In genomic region chr3:29065211-29065785, GRCh38 we compare ENCODE assay signal across 8 cellular contexts.
A peak's percentile ranks its signal among the peaks of the same experiment; 100 is the strongest.
DNase-seq lines count a peak whose midpoint lies in the region; ATAC-seq and TF ChIP-seq lines count a peak whose summit lies in the region.

No MANE protein-coding gene starts in this region.

- CTCF ChIA-PET in AG04450 (lab: Charles Lee), result interaction anchor here (0.6 to 1.1 kb wide), 2 partner anchors 216 to 659 kb away, joined by 3 read pairs; partner anchors contain the start of gene RBMS3

- ATAC-seq in activated naive CD4-positive, alpha-beta T cell treated with anti-CD3 and anti-CD28 coated beads, Interleukin-2, amount 50 U/mL, for 72 hours, result no peak
- ATAC-seq in stimulated activated effector memory CD8-positive, alpha-beta T cell treated with anti-CD3 and anti-CD28 coated beads, Interleukin-12 subunit alpha, Interleukin-12 subunit beta, amount 100 ng/mL, for 72 hours, result no peak

- H3K4me2 ChIP-seq in smooth muscle cell, result peak overlapping the region; percentile 64

- H3K4me1 ChIP-seq in ascending aorta (peaks cover 0 to 10% of the 10 kb centered on the region in 2 donors), smooth muscle cell (ENCODE audit: low read depth) (peaks cover 24% of the 10 kb centered on the region)

- no peak for TF ChIP-seq CTCF in AG04450 (IDR thresholded peaks at IDR 0.05; ENCODE audit: low read depth, low read length)
- no peak for TF ChIP-seq CTCF in ascending aorta (IDR thresholded peaks at IDR 0.05)
- no peak for TF ChIP-seq CTCF in smooth muscle cell (IDR thresholded peaks at IDR 0.05; ENCODE audit: borderline replicate concordance, insufficient read depth, poor library complexity, severe bottlenecking)

- no peaks in the 10 kb centered on the region for H3K27me3 ChIP-seq in AG04450 (ENCODE audit: control insufficient read depth, insufficient read depth, low read length)
- no peaks in the 10 kb centered on the region for H3K27me3 ChIP-seq in ascending aorta
- H3K27me3 ChIP-seq in smooth muscle cell (ENCODE audit: low read depth), result no peaks in the 10 kb centered on the region

- no peaks in the 10 kb centered on the region for H4K20me1 ChIP-seq in smooth muscle cell (ENCODE audit: low read depth)

- intact Hi-C loops in ascending aorta (cut with DNase I), result loop anchor here (2.0 to 10.0 kb wide), 3 partner anchors 148 to 690 kb away; partner anchors contain the start of gene RBMS3

- H3K9ac ChIP-seq in smooth muscle cell (ENCODE audit: low read depth), result peak overlapping the region; percentile 60

- H3K27ac Mint-ChIP-seq in activated naive CD4-positive, alpha-beta T cell treated with anti-CD3 and anti-CD28 coated beads, Interleukin-2, amount 50 U/mL, for 72 hours, result no peak overlapping the region
- no peak overlapping the region for H3K27ac Mint-ChIP-seq in stimulated activated effector memory CD8-positive, alpha-beta T cell treated with anti-CD3 and anti-CD28 coated beads, Interleukin-12 subunit alpha, Interleukin-12 subunit beta, amount 100 ng/mL, for 72 hours

- H3K4me3 ChIP-seq in AG04450 (ENCODE audit: low read depth, low read length), result no peak overlapping the region
- H3K4me3 ChIP-seq in ascending aorta, result no peak overlapping the region
- H3K4me3 ChIP-seq in smooth muscle cell, result no peak overlapping the region

- no peak overlapping the region for H3K27ac ChIP-seq in AG04450 (ENCODE audit: low read depth, low read length)
- H3K27ac ChIP-seq in ascending aorta, result peak overlapping the region; percentile 55 to 66
- H3K27ac ChIP-seq in smooth muscle cell (ENCODE audit: low read depth), result peak overlapping the region; percentile 90

- no peaks in the 10 kb centered on the region for H3K4me1 Mint-ChIP-seq in stimulated activated effector memory CD8-positive, alpha-beta T cell treated with anti-CD3 and anti-CD28 coated beads, Interleukin-12 subunit alpha, Interleukin-12 subunit beta, amount 100 ng/mL, for 72 hours

- peaks cover 3 to 6% of the 10 kb centered on the region in 2 donors for H3K9me3 Mint-ChIP-seq in activated naive CD4-positive, alpha-beta T cell treated with anti-CD3 and anti-CD28 coated beads, Interleukin-2, amount 50 U/mL, for 72 hours
- H3K9me3 Mint-ChIP-seq in stimulated activated effector memory CD8-positive, alpha-beta T cell treated with anti-CD3 and anti-CD28 coated beads, Interleukin-12 subunit alpha, Interleukin-12 subunit beta, amount 100 ng/mL, for 72 hours, result peaks cover 7% of the 10 kb centered on the region

- 5% methylated on average over 2 of the region's 2 CpGs for WGBS in smooth muscle cell (ENCODE audit: low lambda C conversion rate)

- POLR2A ChIA-PET in AG04450 (lab: Yijun Ruan, JAX), result interaction anchor here (0.8 kb wide), 2 partner anchors 12 to 14 kb away, joined by 3 read pairs; no protein-coding TSS in a partner anchor

- H2AFZ ChIP-seq in smooth muscle cell (ENCODE audit: low read depth), result no peak overlapping the region

- DNase-seq in AG04450 (ENCODE audit: low read depth, low spot score) (peak; percentile 97), NCI-H1105 (lab: John Stamatoyannopoulos, UW) (peak; percentile 51), ascending aorta (ENCODE audit: low spot score in 2 of 2) (peak; percentile 62 to 97), hippocampal formation (lab: John Stamatoyannopoulos, UW) (peak; percentile 25 to 47), smooth muscle cell (lab: John Stamatoyannopoulos, UW; ENCODE audit: unreplicated experiment) (peak; percentile 33), SKM-1 (lab: John Stamatoyannopoulos, UW; ENCODE audit: unreplicated experiment) (no peak)
- DNase-seq in activated naive CD4-positive, alpha-beta T cell treated with anti-CD3 and anti-CD28 coated beads, Interleukin-2, amount 50 U/mL, for 72 hours (ENCODE audit: low spot score in 2 of 2), result no peak
- DNase-seq in stimulated activated effector memory CD8-positive, alpha-beta T cell treated with anti-CD3 and anti-CD28 coated beads, Interleukin-12 subunit alpha, Interleukin-12 subunit beta, amount 100 ng/mL, for 72 hours (ENCODE audit: low spot score in 2 of 2), result no peak

- H3K79me2 ChIP-seq in smooth muscle cell (ENCODE audit: low read depth), result no peaks in the 10 kb centered on the region

- H3K36me3 ChIP-seq in ascending aorta, result no peaks in the 10 kb centered on the region
- no peaks in the 10 kb centered on the region for H3K36me3 ChIP-seq in smooth muscle cell (ENCODE audit: low read depth)

- no peaks in the 10 kb centered on the region for H3K36me3 Mint-ChIP-seq in activated naive CD4-positive, alpha-beta T cell treated with anti-CD3 and anti-CD28 coated beads, Interleukin-2, amount 50 U/mL, for 72 hours
- H3K36me3 Mint-ChIP-seq in stimulated activated effector memory CD8-positive, alpha-beta T cell treated with anti-CD3 and anti-CD28 coated beads, Interleukin-12 subunit alpha, Interleukin-12 subunit beta, amount 100 ng/mL, for 72 hours, result no peaks in the 10 kb centered on the region

- H3K9me3 ChIP-seq in AG04450 (ENCODE audit: control insufficient read depth, insufficient read depth, low read length) (no peaks in the 10 kb centered on the region), ascending aorta (no peaks in the 10 kb centered on the region), smooth muscle cell (replicated peaks; ENCODE audit: low read depth) (no peaks in the 10 kb centered on the region)

- H3K4me3 Mint-ChIP-seq in stimulated activated effector memory CD8-positive, alpha-beta T cell treated with anti-CD3 and anti-CD28 coated beads, Interleukin-12 subunit alpha, Interleukin-12 subunit beta, amount 100 ng/mL, for 72 hours, result no peak overlapping the region

- peaks cover 9% of the 10 kb centered on the region for H3F3A ChIP-seq in smooth muscle cell (ENCODE audit: low read depth)

Comparison
In these comparisons a context has a peak if more than half of its experiments do, and no peak if none do; other contexts are left out.
1. DNase-seq: peak in AG04450 (single experiment), NCI-H1105 (single experiment), ascending aorta (2 of 2), hippocampal formation (2 of 2) and smooth muscle cell (single experiment); none in activated naive CD4-positive, alpha-beta T cell treated with anti-CD3 and anti-CD28 coated beads, Interleukin-2, amount 50 U/mL, for 72 hours (0 of 2), SKM-1 (single experiment) and stimulated activated effector memory CD8-positive, alpha-beta T cell treated with anti-CD3 and anti-CD28 coated beads, Interleukin-12 subunit alpha, Interleukin-12 subunit beta, amount 100 ng/mL, for 72 hours (0 of 2).